13 cellular contexts compared by ENCODE assay signal in genomic region chr11:270451-271208, GRCh38. TPM values are rescaled to one million over a fixed set of nuclear protein-coding genes. Genes with fewer than 3 reads are reported as not detected.
A peak's percentile ranks its signal among the peaks of the same experiment; 100 is the strongest.
DNase-seq lines count a peak whose midpoint lies in the region; ATAC-seq and TF ChIP-seq lines count a peak whose summit lies in the region.
"Had no signal": no experiment of that assay in that cellular context is flagged by ENCODE, and none has a peak within 500 bp of the region (broad histone marks: within the 10 kb centered on the region; RNA-seq: fewer than 3 reads in every experiment).

No MANE protein-coding gene starts in this region.

- H3K4me3 Mint-ChIP-seq in activated T-cell treated with anti-CD3 and anti-CD28 coated beads, Interleukin-2, amount 50 U/mL, for 72 hours = peak overlapping the region in 1 of 2 donors; percentile 96
- H3K4me3 Mint-ChIP-seq in T-helper 17 cell (no peak overlapping the region), Calu3 (ENCODE audit: low read depth, unreplicated experiment) (no peak overlapping the region)

- peaks cover 0 to 39% (median 0%) of the 10 kb centered on the region in 3 donors for H3K27me3 ChIP-seq in stomach

- no peak for TF ChIP-seq EP300 in stomach (IDR thresholded peaks at IDR 0.05)

- H3K9me3 ChIP-seq in T-helper 17 cell (ENCODE audit: control insufficient read depth, low read length, poor library complexity, severe bottlenecking) (no peaks in the 10 kb centered on the region), stomach (peaks cover 0 to 6% (median 0%) of the 10 kb centered on the region in 4 donors)

- peaks cover 0 to 23% (median 10%) of the 10 kb centered on the region in 4 donors for H3K4me1 ChIP-seq in stomach

- TF ChIP-seq CTCF in stomach (IDR thresholded peaks at IDR 0.05) (no peak), Calu3 (IDR thresholded peaks at IDR 0.05; ENCODE audit: unreplicated experiment) (no peak)

- H3K36me3 Mint-ChIP-seq in activated T-cell treated with anti-CD3 and anti-CD28 coated beads, Interleukin-2, amount 50 U/mL, for 72 hours (ENCODE audit: insufficient read depth in 2 of 2) = peaks cover 9 to 10% of the 10 kb centered on the region in 2 donors
- H3K36me3 Mint-ChIP-seq in T-helper 17 cell (ENCODE audit: low read depth) = peaks cover 2% of the 10 kb centered on the region
- H3K36me3 Mint-ChIP-seq in Calu3 (ENCODE audit: insufficient read depth, unreplicated experiment) = no peaks in the 10 kb centered on the region

- peak overlapping the region in 4 of 5 donors; percentile 75 to 89 (median 83) for H3K27ac ChIP-seq in stomach

- H3K4me1 Mint-ChIP-seq in activated T-cell treated with anti-CD3 and anti-CD28 coated beads, Interleukin-2, amount 50 U/mL, for 72 hours (ENCODE audit: low read depth) = peaks cover 37% of the 10 kb centered on the region
- peaks cover 21% of the 10 kb centered on the region for H3K4me1 Mint-ChIP-seq in T-helper 17 cell
- H3K4me1 Mint-ChIP-seq in Calu3 (ENCODE audit: low read depth, unreplicated experiment) = peaks cover 18% of the 10 kb centered on the region

- TF ChIP-seq POLR2A in stomach (IDR thresholded peaks at IDR 0.05) = no peak

- H3K4me3 ChIP-seq in stomach = no peak overlapping the region

- WGBS in stomach, 5 donors = 73 to 84% (median 83%) methylated on average over 15 to 18 of the region's 18 CpGs

- no TSS peak for BruUV-seq in Calu3 (replicated peaks; lab: Mats Ljungman, UMichigan)

- H3K27me3 Mint-ChIP-seq in activated T-cell treated with anti-CD3 and anti-CD28 coated beads, Interleukin-2, amount 50 U/mL, for 72 hours (ENCODE audit: low read depth) = no peaks in the 10 kb centered on the region
- H3K27me3 Mint-ChIP-seq in T-helper 17 cell = no peaks in the 10 kb centered on the region
- peaks cover 57% of the 10 kb centered on the region for H3K27me3 Mint-ChIP-seq in Calu3 (ENCODE audit: unreplicated experiment)

- H3K27ac Mint-ChIP-seq in activated T-cell treated with anti-CD3 and anti-CD28 coated beads, Interleukin-2, amount 50 U/mL, for 72 hours = peak overlapping the region; percentile 97
- H3K27ac Mint-ChIP-seq in T-helper 17 cell (peak overlapping the region; percentile 100), Calu3 (ENCODE audit: unreplicated experiment) (no peak overlapping the region)

- CTCF ChIA-PET in Calu3 (lab: Charles Lee) = no interaction called here

- H3K36me3 ChIP-seq in stomach = no peaks in the 10 kb centered on the region

- no peak for DNase-seq in activated T-cell treated with anti-CD3 and anti-CD28 coated beads, Interleukin-2, amount 50 U/mL, for 72 hours
- DNase-seq in activated T-cell treated with anti-CD3 and anti-CD28 coated beads, Interleukin-2, amount 50 U/mL, for 1 hour = no peak
- no peak for DNase-seq in T-helper 17 cell
- DNase-seq in left lobe of liver (ENCODE audit: low spot score) = peak; percentile 44
- DNase-seq in stomach = no peak
- DNase-seq in Calu3 = no peak
- DNase-seq: DMS53; effector CD8-positive, alpha-beta T cell; foreskin melanocyte; GOT3 had no signal

- intact Hi-C loops in stomach (cut with DNase I; ENCODE audit: low total_unique reads) = no loop called here
- intact Hi-C loops in Calu3 (cut with micrococcal nuclease; ENCODE audit: unreplicated experiment) = no loop called here

- ATAC-seq in activated T-cell treated with anti-CD3 and anti-CD28 coated beads, Interleukin-2, amount 50 U/mL, for 72 hours (replicated peaks in 1 of 2) = no peak
- ATAC-seq in T-helper 17 cell = no peak
- no peak for ATAC-seq in left lobe of liver
- no peak for ATAC-seq in GM21576 (IDR thresholded peaks at IDR 0.05; ENCODE audit: unreplicated experiment)
- ATAC-seq in HG03097 (IDR thresholded peaks at IDR 0.05; ENCODE audit: low FRiP score, unreplicated experiment) = no peak

- H3K9me3 Mint-ChIP-seq in activated T-cell treated with anti-CD3 and anti-CD28 coated beads, Interleukin-2, amount 50 U/mL, for 72 hours = peaks cover 0 to 2% of the 10 kb centered on the region in 2 donors
- no peaks in the 10 kb centered on the region for H3K9me3 Mint-ChIP-seq in Calu3 (ENCODE audit: low read depth, unreplicated experiment)

RNA-seq across cellular contexts. Expression of gene NLRP6, which starts 7.6 kb away (rescaled TPM):
- 1 to 10 TPM; 1.5 to 3.2 TPM for total RNA-seq in activated T-cell treated with anti-CD3 and anti-CD28 coated beads, Interleukin-2, amount 50 U/mL, for 72 hours
- total RNA-seq in T-helper 17 cell (1 to 10 TPM; 3.5 to 4.3 TPM), left lobe of liver (1.9 TPM), stomach (1 to 10 TPM in 1 of 5 donors, under 1 TPM in 2, not detected in 2; 0.45 to 3.6 (median 0.55) TPM), Calu3 (2022) (not detected in 2 replicates)
- under 1 TPM in 2 of 3 donors, not detected in 1; 0.08 to 0.12 TPM for polyA plus RNA-seq in stomach
- total RNA-seq: kidney epithelial cell had no signal

RNA-seq across cellular contexts. Expression of gene PGGHG, which starts 18.3 kb away (rescaled TPM):
- 100 to 1,000 TPM; 161 to 273 TPM for total RNA-seq in activated T-cell treated with anti-CD3 and anti-CD28 coated beads, Interleukin-2, amount 50 U/mL, for 72 hours
- 100 to 1,000 TPM; 317 to 350 TPM for total RNA-seq in T-helper 17 cell
- total RNA-seq in left lobe of liver = 37.0 TPM
- 10 to 100 TPM in 4 of 5 donors, 1 to 10 TPM in 1; 3.5 to 34.8 (median 11.9) TPM for total RNA-seq in stomach
- polyA plus RNA-seq in stomach = 10 to 100 TPM; 14.4 to 44.0 (median 20.7) TPM
- 9.5 and 13.5 TPM in 2 replicates for total RNA-seq in Calu3 (2022)

RNA-seq across cellular contexts. Expression of gene IFITM5, which starts 28.7 kb away (rescaled TPM):
- not detected for total RNA-seq in activated T-cell treated with anti-CD3 and anti-CD28 coated beads, Interleukin-2, amount 50 U/mL, for 72 hours
- total RNA-seq in T-helper 17 cell = not detected
- total RNA-seq in left lobe of liver = not detected
- total RNA-seq in stomach = under 1 TPM in 1 of 5 donors, not detected in 4; 0.73 TPM
- not detected for polyA plus RNA-seq in stomach
- not detected in 2 replicates for total RNA-seq in Calu3 (2022)
- total RNA-seq: kidney epithelial cell had no signal

RNA-seq across cellular contexts. Expression of gene PSMD13, which starts 33.9 kb away (rescaled TPM):
- 100 to 1,000 TPM; 133 to 174 TPM for total RNA-seq in activated T-cell treated with anti-CD3 and anti-CD28 coated beads, Interleukin-2, amount 50 U/mL, for 72 hours
- 10 to 100 TPM; 60.6 to 63.6 TPM for total RNA-seq in T-helper 17 cell
- total RNA-seq in left lobe of liver = 49.5 TPM
- total RNA-seq in stomach = 100 to 1,000 TPM in 2 of 5 donors, 10 to 100 TPM in 3; 36.2 to 132 (median 64.9) TPM
- polyA plus RNA-seq in stomach = 100 to 1,000 TPM; 116 to 126 (median 123) TPM
- total RNA-seq in Calu3 (2022) = 165 and 172 TPM in 2 replicates

RNA-seq across cellular contexts. Expression of gene SIRT3, which starts 34.5 kb away (rescaled TPM):
- total RNA-seq in activated T-cell treated with anti-CD3 and anti-CD28 coated beads, Interleukin-2, amount 50 U/mL, for 72 hours = 10 to 100 TPM; 36.5 to 39.0 TPM
- 10 to 100 TPM; 17.1 to 17.5 TPM for total RNA-seq in T-helper 17 cell
- 21.4 TPM for total RNA-seq in left lobe of liver
- total RNA-seq in stomach = 10 to 100 TPM in 2 of 5 donors, 1 to 10 TPM in 3; 5.4 to 63.7 (median 7.3) TPM
- polyA plus RNA-seq in stomach = 10 to 100 TPM; 10.8 to 19.2 (median 13.8) TPM
- 19.2 and 19.7 TPM in 2 replicates for total RNA-seq in Calu3 (2022)
